19 cellular contexts compared by ENCODE assay signal in genomic region chr1:197783510-197783948, GRCh38. TPM values are rescaled to one million over a fixed set of nuclear protein-coding genes. Genes with fewer than 3 reads are reported as not detected.
DNase-seq lines count a peak whose midpoint lies in the region; ATAC-seq and TF ChIP-seq lines count a peak whose summit lies in the region.
"Had no signal": no experiment of that assay in that cellular context is flagged by ENCODE, and none has a peak within 500 bp of the region (broad histone marks: within the 10 kb centered on the region; RNA-seq: fewer than 3 reads in every experiment).

No MANE protein-coding gene starts in this region.

- peak; percentile 65 for ATAC-seq in RWPE2 (ENCODE audit: low read depth)
- ATAC-seq: stimulated activated naive B cell treated with anti-CD40 and anti-IgM and Interleukin-4, amounts not matched to agents 10 μg/mL and 1 μg/mL and 100 μg/mL, for 72 hours; T-cell had no signal

- H2BK120ac ChIP-seq in neuronal stem cell (ENCODE audit: low read depth, low read length) (no peak overlapping the region), H9 (ENCODE audit: low read depth, low read length, poor library complexity, severe bottlenecking) (no peak overlapping the region)

- H3K27ac Mint-ChIP-seq in H9, result 0 out of 7 replicates have a peak overlapping the region, but pooled peaks of 1 of the 3 experiments have one; percentile 17
- H3K27ac Mint-ChIP-seq: activated CD4-positive, alpha-beta T cell treated with anti-CD3 and anti-CD28 coated beads, Interleukin-2, amount 10 ng/mL, durations not matched to agents 24 days and 14 days; CD4-positive, alpha-beta memory T cell; stimulated activated naive B cell treated with anti-CD40 and anti-IgM and Interleukin-4, amounts not matched to agents 10 μg/mL and 1 μg/mL and 100 μg/mL, for 72 hours; T-cell had no signal

- no CpG with 5 or more reads among the region's 1 CpG for WGBS in neuronal stem cell (ENCODE audit: extremely low coverage in 2 of 2, insufficient read length in 2 of 2, insufficient replicate concordance in 1 of 2), 2 donors
- no CpG with 5 or more reads among the region's 1 CpG for WGBS in H9 (ENCODE audit: extremely low coverage, insufficient read length, low lambda C conversion rate)

- H3K9ac ChIP-seq in skeletal muscle satellite cell (ENCODE audit: low read depth, low read length) (no peak overlapping the region), neuronal stem cell (ENCODE audit: low read depth, low read length, poor library complexity) (no peak overlapping the region), H9 (ENCODE audit: extremely low read depth, insufficient read length, low read length) (no peak overlapping the region)
- H3K9ac ChIP-seq: parathyroid adenoma had no signal

- H2AK5ac ChIP-seq in neuronal stem cell (ENCODE audit: low read depth, low read length) (no peak overlapping the region), H9 (ENCODE audit: insufficient read length, low read length) (no peak overlapping the region)

- no peak overlapping the region for H3T11ph ChIP-seq in H9 (ENCODE audit: low read length)

- H4K20me1 ChIP-seq in H9 (ENCODE audit: control insufficient read depth, insufficient read depth, insufficient read length), result no peaks in the 10 kb centered on the region

- H2BK15ac ChIP-seq in neuronal stem cell (ENCODE audit: low read length), result no peak overlapping the region
- no peak overlapping the region for H2BK15ac ChIP-seq in H9 (ENCODE audit: low read depth, low read length)

- H3K4me3 Mint-ChIP-seq in H9, result no peak overlapping the region
- H3K4me3 Mint-ChIP-seq: activated CD4-positive, alpha-beta T cell treated with anti-CD3 and anti-CD28 coated beads, Interleukin-2, amount 10 ng/mL, durations not matched to agents 24 days and 14 days; CD4-positive, alpha-beta memory T cell; stimulated activated naive B cell treated with anti-CD40 and anti-IgM and Interleukin-4, amounts not matched to agents 10 μg/mL and 1 μg/mL and 100 μg/mL, for 72 hours; T-cell had no signal

- H2BK20ac ChIP-seq in H9 (ENCODE audit: low read depth, low read length, poor library complexity, severe bottlenecking), result no peak overlapping the region

- H4K8ac ChIP-seq in neuronal stem cell (ENCODE audit: low read depth, low read length), result no peak overlapping the region
- no peak overlapping the region for H4K8ac ChIP-seq in H9 (replicated peaks; ENCODE audit: insufficient read length, low read depth, low read length)

- H3K79me2 ChIP-seq in H9 (ENCODE audit: insufficient read depth, low read length), result no peaks in the 10 kb centered on the region
- H3K79me2 ChIP-seq: parathyroid adenoma had no signal

- peak overlapping the region; percentile 82 for H3K27ac ChIP-seq in RWPE2 (ENCODE audit: poor library complexity, severe bottlenecking)
- H3K27ac ChIP-seq in neuronal stem cell (replicated peaks; ENCODE audit: low read length), result no peak overlapping the region
- no peak overlapping the region for H3K27ac ChIP-seq in H9 (ENCODE audit: insufficient read length, low read depth, low read length)
- H3K27ac ChIP-seq: ascending aorta, parathyroid adenoma had no signal

- H3K9me3 Mint-ChIP-seq in H9, result peaks cover 2 to 5% of the 10 kb centered on the region in 2 experiments; a peak in 2 of 5 replicates
- H3K9me3 Mint-ChIP-seq: CD4-positive, alpha-beta memory T cell; stimulated activated naive B cell treated with anti-CD40 and anti-IgM and Interleukin-4, amounts not matched to agents 10 μg/mL and 1 μg/mL and 100 μg/mL, for 72 hours; T-cell had no signal

- H2AFZ ChIP-seq in neuronal stem cell (ENCODE audit: low read length) (no peak overlapping the region), H9 (ENCODE audit: low read length) (no peak overlapping the region)
- H2AFZ ChIP-seq: parathyroid adenoma had no signal

- H2BK12ac ChIP-seq in neuronal stem cell (ENCODE audit: low read length), result no peak overlapping the region
- no peak overlapping the region for H2BK12ac ChIP-seq in H9 (ENCODE audit: insufficient read length, low read depth, low read length)

- peak; percentile 36 for DNase-seq in GM03348 (ENCODE audit: low spot score)
- DNase-seq in RWPE2 (ENCODE audit: low spot score), result no peak
- peak; percentile 40 for DNase-seq in fibroblast of mammary gland (ENCODE audit: low read depth)
- DNase-seq in NCI-H2227 treated with DMSO at 0.1 percent for 48 hours (lab: John Stamatoyannopoulos, UW), result no peak
- no peak for DNase-seq in neuronal stem cell (ENCODE audit: low spot score)
- no peak for DNase-seq in NCI-H2171 (lab: John Stamatoyannopoulos, UW)
- no peak for DNase-seq in H9
- DNase-seq: activated CD4-positive, alpha-beta T cell treated with anti-CD3 and anti-CD28 coated beads, Interleukin-2, amount 10 ng/mL, durations not matched to agents 24 days and 14 days; CD4-positive, alpha-beta memory T cell; effector memory CD4-positive, alpha-beta T cell; hippocampal formation; KBM-7; stimulated activated CD4-positive, alpha-beta T cell treated with anti-CD3 and anti-CD28 coated beads, Interleukin-2, amount 100 ng/mL, for 48 hours; stimulated activated naive B cell treated with anti-CD40 and anti-IgM and Interleukin-4, amounts not matched to agents 10 μg/mL and 1 μg/mL and 100 μg/mL, for 72 hours; T-cell had no signal

- no peak overlapping the region for H4K91ac ChIP-seq in neuronal stem cell (ENCODE audit: low read depth, low read length, poor library complexity)
- H4K91ac ChIP-seq in H9 (ENCODE audit: insufficient read length, low read depth, low read length), result no peak overlapping the region

- H3K36me3 Mint-ChIP-seq in H9 (ENCODE audit: insufficient read depth in 1 of 3, low read depth in 3 of 3), result peaks cover 0 to 10% (median 0%) of the 10 kb centered on the region in 3 experiments; a peak in 2 of 7 replicates
- H3K36me3 Mint-ChIP-seq: CD4-positive, alpha-beta memory T cell; stimulated activated naive B cell treated with anti-CD40 and anti-IgM and Interleukin-4, amounts not matched to agents 10 μg/mL and 1 μg/mL and 100 μg/mL, for 72 hours; T-cell had no signal

- H3K36me3 ChIP-seq in RWPE2 (ENCODE audit: low read depth), result no peaks in the 10 kb centered on the region
- no peaks in the 10 kb centered on the region for H3K36me3 ChIP-seq in skeletal muscle satellite cell (ENCODE audit: insufficient read depth, low read length)
- H3K36me3 ChIP-seq in neuronal stem cell (replicated peaks in 1 of 2; ENCODE audit: control insufficient read depth in 2 of 2, insufficient read depth in 2 of 2, low read length in 2 of 2), result no peaks in the 10 kb centered on the region
- H3K36me3 ChIP-seq: ascending aorta had no signal

- H3K4ac ChIP-seq in neuronal stem cell (ENCODE audit: low read length), result no peak overlapping the region
- H3K4ac ChIP-seq in H9 (ENCODE audit: low read depth, low read length), result no peak overlapping the region

- H3K4me2 ChIP-seq in skeletal muscle satellite cell (ENCODE audit: low read length) (peak overlapping the region; percentile 27), neuronal stem cell (ENCODE audit: insufficient read depth, low read length, poor library complexity, severe bottlenecking) (no peak overlapping the region), H9 (ENCODE audit: insufficient read depth, insufficient read length, low read length) (no peak overlapping the region)

- H3K4me1 Mint-ChIP-seq in H9, result 0 out of 4 replicates have a peak, but pooled peaks cover 0 to 3% of the 10 kb centered on the region in 2 experiments

- H2BK5ac ChIP-seq in neuronal stem cell (ENCODE audit: low read length), result no peak overlapping the region
- no peak overlapping the region for H2BK5ac ChIP-seq in H9 (ENCODE audit: insufficient read length, low read length)

- no peak overlapping the region for H3K14ac ChIP-seq in neuronal stem cell (ENCODE audit: low read length)
- H3K14ac ChIP-seq in H9 (ENCODE audit: insufficient read depth, low read length), result no peak overlapping the region

- no peak overlapping the region for H4K5ac ChIP-seq in H9 (ENCODE audit: insufficient read length, low read depth, low read length)

- H3K79me1 ChIP-seq in neuronal stem cell (ENCODE audit: low read depth, low read length) (no peaks in the 10 kb centered on the region), H9 (ENCODE audit: insufficient read depth, low read depth, low read length, poor library complexity, severe bottlenecking) (no peaks in the 10 kb centered on the region)

- H3K18ac ChIP-seq in neuronal stem cell (ENCODE audit: low read length) (no peak overlapping the region), H9 (ENCODE audit: insufficient read length, low read depth, low read length) (no peak overlapping the region)

- H3K56ac ChIP-seq in H9 (ENCODE audit: insufficient read length, low read depth, low read length), result no peak overlapping the region

- no peaks in the 10 kb centered on the region for H3K9me3 ChIP-seq in RWPE2 (ENCODE audit: severe bottlenecking)
- no peaks in the 10 kb centered on the region for H3K9me3 ChIP-seq in skeletal muscle satellite cell (replicated peaks; ENCODE audit: low read length)
- H3K9me3 ChIP-seq in neuronal stem cell (replicated peaks in 1 of 2; ENCODE audit: control insufficient read depth in 2 of 2, insufficient read depth in 1 of 2, low read depth in 1 of 2, low read length in 2 of 2), result no peaks in the 10 kb centered on the region
- no peaks in the 10 kb centered on the region for H3K9me3 ChIP-seq in H9 (ENCODE audit: control insufficient read depth, low read depth, low read length)
- H3K9me3 ChIP-seq: ascending aorta had no signal

- H3K4me1 ChIP-seq in RWPE2 (ENCODE audit: insufficient read depth, poor library complexity, severe bottlenecking) (peaks cover 41% of the 10 kb centered on the region), skeletal muscle satellite cell (ENCODE audit: control insufficient read depth, insufficient read depth, low read length) (peaks cover 25% of the 10 kb centered on the region), neuronal stem cell (ENCODE audit: control insufficient read depth in 2 of 2, insufficient read depth in 1 of 2, low read depth in 1 of 2, low read length in 2 of 2) (no peaks in the 10 kb centered on the region), H9 (ENCODE audit: insufficient read depth, low read length) (no peaks in the 10 kb centered on the region; the same call in 1 of the 2 replicates)
- H3K4me1 ChIP-seq: ascending aorta, parathyroid adenoma had no signal

- no peak overlapping the region for H3K4me3 ChIP-seq in RWPE2 (ENCODE audit: severe bottlenecking)
- no peak overlapping the region for H3K4me3 ChIP-seq in fibroblast of mammary gland (ENCODE audit: control insufficient read depth, low read depth, low read length)
- no peak overlapping the region for H3K4me3 ChIP-seq in skeletal muscle satellite cell (ENCODE audit: low read length)
- no peak overlapping the region for H3K4me3 ChIP-seq in neuronal stem cell (ENCODE audit: low read length in 2 of 2)
- H3K4me3 ChIP-seq: ascending aorta, lung had no signal

- TF ChIP-seq CTCF in RWPE2 (IDR thresholded peaks at IDR 0.05; ENCODE audit: poor library complexity, severe bottlenecking) (no peak), fibroblast of mammary gland (conservative IDR thresholded peaks at IDR 0.05; ENCODE audit: control insufficient read depth, insufficient read depth, low read depth, low read length) (no peak), H9 (conservative IDR thresholded peaks at IDR 0.05) (no peak)

- no peak overlapping the region for H3K23ac ChIP-seq in neuronal stem cell (ENCODE audit: low read depth, low read length, poor library complexity)
- H3K23ac ChIP-seq in H9 (ENCODE audit: insufficient read length, low read depth, low read length), result no peak overlapping the region

- no peaks in the 10 kb centered on the region; the same call in 1 of the 2 replicates for H3K27me3 Mint-ChIP-seq in H9 (ENCODE audit: low read depth)
- H3K27me3 Mint-ChIP-seq: activated CD4-positive, alpha-beta T cell treated with anti-CD3 and anti-CD28 coated beads, Interleukin-2, amount 10 ng/mL, durations not matched to agents 24 days and 14 days; CD4-positive, alpha-beta memory T cell; stimulated activated naive B cell treated with anti-CD40 and anti-IgM and Interleukin-4, amounts not matched to agents 10 μg/mL and 1 μg/mL and 100 μg/mL, for 72 hours; T-cell had no signal

- no peaks in the 10 kb centered on the region for H3K27me3 ChIP-seq in RWPE2 (ENCODE audit: insufficient read depth, poor library complexity, severe bottlenecking)
- H3K27me3 ChIP-seq in skeletal muscle satellite cell (ENCODE audit: control insufficient read depth, insufficient read depth, low read length), result no peaks in the 10 kb centered on the region
- no peaks in the 10 kb centered on the region for H3K27me3 ChIP-seq in neuronal stem cell (ENCODE audit: control insufficient read depth in 3 of 3, insufficient read depth in 3 of 3, low read depth in 1 of 3, low read length in 3 of 3)
- no peaks in the 10 kb centered on the region for H3K27me3 ChIP-seq in H9 (ENCODE audit: insufficient read depth, low read length)
- H3K27me3 ChIP-seq: ascending aorta had no signal

- no peaks in the 10 kb centered on the region for H3K23me2 ChIP-seq in H9 (ENCODE audit: insufficient read length, low read depth, low read length, poor library complexity, severe bottlenecking)

RNA-seq across cellular contexts. Expression of gene DENND1B, which starts 8.2 kb away (rescaled TPM):
- total RNA-seq in skeletal muscle satellite cell (2012; rRNA removed), result 6.8 and 7.9 TPM in 2 replicates
- 4.9 TPM for polyA plus RNA-seq in neuronal stem cell (2013, experiment 1 of 2)
- polyA plus RNA-seq in neuronal stem cell (2013, experiment 2 of 2), result 5.2 TPM
- 5.2 and 6.3 TPM in 2 replicates for total RNA-seq in H9 (2021)

Comparison
In these comparisons a context has a peak if more than half of its experiments do, and no peak if none do; other contexts are left out.
1. DNase-seq: peak in GM03348 (single experiment) and fibroblast of mammary gland (single experiment); none in RWPE2 (single experiment), NCI-H2227 treated with DMSO at 0.1 percent for 48 hours (single experiment), neuronal stem cell (single experiment), NCI-H2171 (single experiment) and H9 (single experiment).